Comparison of ENCODE assay signal across 2 cellular contexts in the genomic region with DNA sequence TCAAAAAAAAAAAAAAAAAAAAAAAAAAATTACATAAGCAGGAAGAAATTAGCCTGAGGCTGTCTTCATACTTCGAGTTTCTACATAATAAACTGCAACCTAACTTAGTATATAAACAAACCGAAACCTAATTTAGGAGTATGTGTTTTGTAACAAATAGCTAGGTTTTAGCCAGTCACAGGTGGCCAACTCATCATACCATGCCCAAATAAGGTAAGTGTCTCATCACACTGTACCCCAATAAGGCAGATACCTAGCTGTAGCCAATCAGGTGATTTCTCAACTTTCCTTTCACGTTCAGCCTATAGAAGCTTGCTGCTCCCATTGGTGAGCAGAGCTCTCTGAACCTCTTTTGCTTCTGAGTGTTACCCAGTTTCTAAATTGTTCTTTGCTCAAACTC.
TF ChIP-seq lines count a peak whose summit lies in the region.

No MANE protein-coding gene starts in this region.

TF ChIP-seq in HepG2, 621 proteins besides CTCF, POLR2A, EP300 and RAD21:
- TF ChIP-seq SRF (IDR thresholded peaks at IDR 0.05; ENCODE audit: low read depth, low read length) (peak; percentile 54; the same call in 1 of the 2 replicates), TEAD2 (CRISPR knock-in tag; IDR thresholded peaks at IDR 0.05) (no peak)

TF ChIP-seq in K562, 482 proteins besides CTCF, POLR2A, EP300 and RAD21:
- TF ChIP-seq SRF (CRISPR knock-in tag; IDR thresholded peaks at IDR 0.05) (peak; percentile 14 to 93; a peak in 2 of 4 replicates), PHF8 (IDR thresholded peaks at IDR 0.05; ENCODE audit: borderline replicate concordance, low read length) (no peak), ERF (CRISPR knock-in tag; IDR thresholded peaks at IDR 0.05) (no peak)
